Comparison of ENCODE assay signal across 1 cellular context in the genomic region with DNA sequence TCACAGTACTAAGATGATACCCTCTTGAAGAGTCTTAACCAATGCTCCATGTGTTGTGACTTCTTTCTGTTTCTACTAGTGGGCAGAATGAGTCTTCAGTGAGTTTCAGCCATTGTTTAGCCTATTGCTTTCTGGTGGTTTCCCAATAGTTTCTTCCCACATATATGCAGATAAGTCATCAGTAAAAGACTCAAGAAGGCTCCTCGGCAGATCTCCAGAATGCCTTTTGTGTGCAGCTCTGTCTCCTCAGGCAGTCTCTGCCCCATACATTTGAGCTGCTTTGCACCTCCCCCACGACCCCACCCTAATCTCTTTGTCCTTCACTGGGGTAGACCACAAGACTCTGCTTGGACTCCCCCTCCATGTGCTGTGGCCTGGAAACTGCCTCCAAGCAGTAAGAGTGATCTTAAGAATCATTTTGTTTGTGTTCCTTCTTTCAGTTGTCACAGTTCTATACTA.
TF ChIP-seq lines count a peak whose summit lies in the region.

No MANE protein-coding gene starts in this region.

TF ChIP-seq in H1, 55 proteins besides CTCF, POLR2A, EP300 and RAD21 (continued from another document):
- TF ChIP-seq YY1 (IDR thresholded peaks at IDR 0.05; ENCODE audit: low read depth, low read length) (no peak), JUN (IDR thresholded peaks at IDR 0.05; ENCODE audit: low read depth, low read length) (no peak), RXRA (IDR thresholded peaks at IDR 0.05; ENCODE audit: insufficient read depth, low read depth, low read length) (no peak), GABPA (IDR thresholded peaks at IDR 0.05; ENCODE audit: borderline replicate concordance, insufficient read depth, low read length) (no peak), SP4 (IDR thresholded peaks at IDR 0.05; ENCODE audit: low read length) (no peak), CEBPB (IDR thresholded peaks at IDR 0.05; ENCODE audit: low read depth, low read length) (peak; percentile 49; the same call in 1 of the 2 replicates), PHF8 (conservative IDR thresholded peaks at IDR 0.05; ENCODE audit: low read depth, low read length) (no peak), BACH1 (IDR thresholded peaks at IDR 0.05; ENCODE audit: low read length) (no peak), CTBP2 (IDR thresholded peaks at IDR 0.05; ENCODE audit: borderline replicate concordance, insufficient read depth, insufficient read length, low read length) (no peak)
- TF ChIP-seq, protein P1, sequence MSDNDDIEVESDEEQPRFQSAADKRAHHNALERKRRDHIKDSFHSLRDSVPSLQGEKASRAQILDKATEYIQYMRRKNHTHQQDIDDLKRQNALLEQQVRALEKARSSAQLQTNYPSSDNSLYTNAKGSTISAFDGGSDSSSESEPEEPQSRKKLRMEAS (IDR thresholded peaks at IDR 0.05) = peak; percentile 55; the same call in 1 of the 2 replicates
TF ChIP-seq in H1: peak in this region for 3.
